ENCODE assay signal across 29 cellular contexts in the genomic region with DNA sequence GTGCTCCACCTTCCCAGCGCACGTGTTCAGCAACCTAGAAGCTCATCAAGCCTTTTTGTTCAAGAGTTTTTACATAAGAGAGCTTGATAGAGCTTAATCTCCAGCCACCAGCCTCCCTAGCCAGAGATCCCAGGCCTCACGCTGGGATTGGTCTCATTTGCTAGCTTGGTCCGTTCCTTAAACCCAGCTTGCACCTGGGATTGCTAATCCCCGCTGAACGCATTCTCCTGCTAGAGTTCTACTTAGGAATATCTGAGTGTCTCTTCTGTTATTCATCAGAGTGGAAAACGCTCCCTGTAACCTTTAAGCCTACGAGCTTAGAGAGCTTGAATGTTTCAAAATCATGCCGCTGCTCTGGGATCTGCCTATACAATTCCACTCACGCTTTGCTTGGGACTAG.
"Had no signal": no experiment of that assay in that cellular context is flagged by ENCODE, and none has a peak within 500 bp of the region (broad histone marks: within the 10 kb centered on the region; RNA-seq: fewer than 3 reads in every experiment).

No MANE protein-coding gene starts in this region.

- H3K27ac Mint-ChIP-seq: endodermal cell; mesothelial cell of epicardium; naive B cell; natural killer cell treated with Interleukin-12 subunit alpha and Interleukin-12 subunit beta and Interleukin-15 and Interleukin-18, amount 100 ng/mL, for 72 hours; stimulated activated effector memory CD8-positive, alpha-beta T cell treated with anti-CD3 and anti-CD28 coated beads, Interleukin-12 subunit alpha, Interleukin-12 subunit beta, amount 100 ng/mL, for 72 hours had no signal

- DNase-seq: cerebellar nuclear complex; cortex of kidney; dorsolateral prefrontal cortex; effector CD4-positive, alpha-beta T cell; endodermal cell; foreskin keratinocyte; glutamatergic neuron; heart right ventricle; hippocampal formation; left cardiac atrium; left lung; mesenchymal stem cell; mucosa of descending colon; naive B cell; pancreas; stimulated activated CD4-positive, alpha-beta T cell treated with anti-CD3 and anti-CD28 coated beads, Interleukin-2, amount 100 ng/mL, for 24 hours; stimulated activated CD4-positive, alpha-beta T cell treated with anti-CD3 and anti-CD28 coated beads, Interleukin-4, amount 100 ng/mL, for 24 hours; stimulated activated naive CD4-positive, alpha-beta T cell treated with Interleukin-2 at 50 U/mL for 16 hours; stomach; thyroid gland; trophoblast cell had no signal

- H3K9me3 Mint-ChIP-seq: natural killer cell treated with Interleukin-12 subunit alpha and Interleukin-12 subunit beta and Interleukin-15 and Interleukin-18, amount 100 ng/mL, for 72 hours had no signal

- ATAC-seq: esophagus mucosa; foreskin keratinocyte; gastroesophageal sphincter; heart right ventricle; left cardiac atrium; left lung; mucosa of descending colon; natural killer cell treated with Interleukin-12 subunit alpha and Interleukin-12 subunit beta and Interleukin-15 and Interleukin-18, amount 100 ng/mL, for 72 hours; pancreas; sciatic nerve; stimulated activated effector memory CD8-positive, alpha-beta T cell treated with anti-CD3 and anti-CD28 coated beads, Interleukin-12 subunit alpha, Interleukin-12 subunit beta, amount 100 ng/mL, for 72 hours had no signal

- H3K4me1 ChIP-seq: foreskin keratinocyte, gastroesophageal sphincter, heart right ventricle, left lung, pancreas, stomach, thyroid gland had no signal

- FAIRE-seq: islet of Langerhans, pancreas had no signal

- H3K4me3 ChIP-seq: dorsolateral prefrontal cortex, gastroesophageal sphincter, heart right ventricle, left lung, mucosa of descending colon, pancreas, stomach, thyroid gland had no signal

- H3K4me1 Mint-ChIP-seq: naive B cell; stimulated activated effector memory CD8-positive, alpha-beta T cell treated with anti-CD3 and anti-CD28 coated beads, Interleukin-12 subunit alpha, Interleukin-12 subunit beta, amount 100 ng/mL, for 72 hours had no signal

- H3K9me3 ChIP-seq: left lung, mucosa of descending colon, pancreas, stomach, thyroid gland had no signal

- H3K36me3 Mint-ChIP-seq: mesothelial cell of epicardium; naive B cell; stimulated activated effector memory CD8-positive, alpha-beta T cell treated with anti-CD3 and anti-CD28 coated beads, Interleukin-12 subunit alpha, Interleukin-12 subunit beta, amount 100 ng/mL, for 72 hours had no signal

- H3K27me3 ChIP-seq: foreskin keratinocyte, pancreas, thyroid gland had no signal

- H3K27ac ChIP-seq: dorsolateral prefrontal cortex, epithelial cell of prostate, foreskin keratinocyte, gastroesophageal sphincter, heart right ventricle, left lung, pancreas, stomach, thyroid gland had no signal

- H3K36me3 ChIP-seq: gastroesophageal sphincter, heart right ventricle, left lung, pancreas, stomach, thyroid gland had no signal

- H3K4me3 Mint-ChIP-seq: endodermal cell; mesothelial cell of epicardium; naive B cell; natural killer cell treated with Interleukin-12 subunit alpha and Interleukin-12 subunit beta and Interleukin-15 and Interleukin-18, amount 100 ng/mL, for 72 hours; stimulated activated effector memory CD8-positive, alpha-beta T cell treated with anti-CD3 and anti-CD28 coated beads, Interleukin-12 subunit alpha, Interleukin-12 subunit beta, amount 100 ng/mL, for 72 hours had no signal
